Comparison of ENCODE assay signal across 18 cellular contexts in genomic region chr12:78878866-78879265, GRCh38. TPM values are rescaled to one million over a fixed set of nuclear protein-coding genes. Genes with fewer than 3 reads are reported as not detected.
"Had no signal": no experiment of that assay in that cellular context is flagged by ENCODE, and none has a peak within 500 bp of the region (broad histone marks: within the 10 kb centered on the region; RNA-seq: fewer than 3 reads in every experiment).

No MANE protein-coding gene starts in this region.

- H3K36me3 ChIP-seq: heart right ventricle, stomach, thoracic aorta, transverse colon had no signal

- H3K4me1 Mint-ChIP-seq: naive thymus-derived CD8-positive, alpha-beta T cell had no signal

- FAIRE-seq: islet of Langerhans had no signal

- H3K27me3 Mint-ChIP-seq: naive thymus-derived CD8-positive, alpha-beta T cell had no signal

- H3K27ac ChIP-seq: foreskin keratinocyte, heart right ventricle, stomach, thoracic aorta, transverse colon had no signal

- H3K9me3 ChIP-seq: heart right ventricle, stomach, thoracic aorta, transverse colon had no signal

- H3K27me3 ChIP-seq: foreskin keratinocyte, heart right ventricle, stomach, transverse colon had no signal

- H3K4me1 ChIP-seq: heart right ventricle, stomach had no signal

- H3K4me3 Mint-ChIP-seq: naive thymus-derived CD8-positive, alpha-beta T cell had no signal

- DNase-seq: cortex of kidney; effector memory CD4-positive, alpha-beta T cell; erythroblast; foreskin keratinocyte; heart right ventricle; hypothalamus; kidney glomerular epithelial cell; mammary epithelial cell; naive thymus-derived CD8-positive, alpha-beta T cell; posterior cingulate gyrus; stimulated activated naive CD4-positive, alpha-beta T cell; stomach; substantia nigra; transverse colon had no signal

- H3K4me3 ChIP-seq: heart right ventricle, stomach, thoracic aorta, transverse colon had no signal

- H3K27ac Mint-ChIP-seq: naive thymus-derived CD8-positive, alpha-beta T cell had no signal

- H3K36me3 Mint-ChIP-seq: naive thymus-derived CD8-positive, alpha-beta T cell had no signal

- ATAC-seq: foreskin keratinocyte; heart right ventricle; left lobe of liver; naive thymus-derived CD8-positive, alpha-beta T cell; sciatic nerve had no signal

RNA-seq across cellular contexts. Expression of gene SYT1, which starts 14.3 kb away (rescaled TPM):
- total RNA-seq: naive thymus-derived CD8-positive, alpha-beta T cell had no signal
- polyA plus RNA-seq: naive thymus-derived CD8-positive, alpha-beta T cell had no signal
